ENCODE assay signal across 9 cellular contexts in genomic region chr1:215992620-215993019, GRCh38.
DNase-seq lines count a peak whose midpoint lies in the region; TF ChIP-seq lines count a peak whose summit lies in the region.
"Had no signal": no experiment of that assay in that cellular context is flagged by ENCODE, and none has a peak within 500 bp of the region (broad histone marks: within the 10 kb centered on the region; RNA-seq: fewer than 3 reads in every experiment).

No MANE protein-coding gene starts in this region.

- H3K36me3 ChIP-seq in vagina = no peaks in the 10 kb centered on the region
- H3K36me3 ChIP-seq in H7 (replicated peaks; ENCODE audit: control insufficient read depth, insufficient read depth, low read length) = no peaks in the 10 kb centered on the region

- TF ChIP-seq POLR2A in vagina (IDR thresholded peaks at IDR 0.05) = no peak

- H3K27me3 ChIP-seq in vagina (no peaks in the 10 kb centered on the region), H7 (ENCODE audit: control insufficient read depth, insufficient read depth, low read length) (no peaks in the 10 kb centered on the region)

- no peaks in the 10 kb centered on the region for H3K4me1 ChIP-seq in vagina

- TF ChIP-seq CTCF in LNCAP (IDR thresholded peaks at IDR 0.05) = peak; percentile 40; the same call in 1 of the 2 replicates
- 0 out of 2 replicates have a peak, but pooled peaks have one; percentile 12 for TF ChIP-seq CTCF in WI38 (IDR thresholded peaks at IDR 0.05; ENCODE audit: low read depth, low read length)
- no peak for TF ChIP-seq CTCF in vagina (IDR thresholded peaks at IDR 0.05)

- intact Hi-C loops in vagina (cut with DNase I) = no loop called here

- no peaks in the 10 kb centered on the region for H3K9me3 ChIP-seq in vagina

- H3K4me3 ChIP-seq in WI38 (ENCODE audit: low read depth, low read length) (no peak overlapping the region), vagina (no peak overlapping the region), H7 (ENCODE audit: insufficient read depth, low read depth, low read length) (no peak overlapping the region)

- DNase-seq in NOMO-1 treated with DMSO at 0.1 percent for 48 hours (lab: John Stamatoyannopoulos, UW; ENCODE audit: unreplicated experiment) (peak; percentile 4), NOMO-1 treated with dmso at 0.1 percent for 144 hours (lab: John Stamatoyannopoulos, UW; ENCODE audit: unreplicated experiment) (no peak), midbrain (lab: John Stamatoyannopoulos, UW) (peak; percentile 27), T-helper 2 cell (no peak), vagina (ENCODE audit: extremely low spot score in 2 of 2) (no peak), H7 (no peak)
- DNase-seq: CD4-positive, CD25-positive, alpha-beta regulatory T cell had no signal

- H3K27ac ChIP-seq in vagina = no peak overlapping the region

Comparison
In these comparisons a context has a peak if more than half of its experiments do, and no peak if none do; other contexts are left out.
1. DNase-seq: peak in NOMO-1 treated with DMSO at 0.1 percent for 48 hours (single experiment) and midbrain (single experiment); none in NOMO-1 treated with dmso at 0.1 percent for 144 hours (single experiment), T-helper 2 cell (0 of 5), vagina (0 of 2) and H7 (single experiment).
2. CTCF ChIP-seq: peak in LNCAP (single experiment) and WI38 (single experiment); none in vagina (0 of 3).